In the genomic region with DNA sequence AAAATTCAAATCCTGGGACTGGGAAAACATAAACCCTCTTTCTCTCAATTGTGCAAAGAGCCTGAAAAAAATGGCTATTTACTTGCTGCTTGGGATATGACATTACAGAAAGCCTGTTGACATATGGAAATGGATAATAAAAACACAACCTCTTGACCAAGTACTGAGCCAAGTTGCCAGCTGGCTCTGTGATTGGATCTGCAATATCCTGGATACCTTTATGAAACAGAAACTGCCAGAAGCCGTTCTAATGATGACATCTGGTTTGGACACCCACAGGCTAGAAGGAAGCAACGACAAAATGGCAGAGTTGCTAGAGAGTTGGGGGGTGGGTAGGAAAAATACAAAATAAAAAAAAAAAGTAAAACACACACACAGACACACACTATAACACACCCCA, we compare ENCODE assay signal across 24 cellular contexts.
DNase-seq lines count a peak whose midpoint lies in the region; ATAC-seq and TF ChIP-seq lines count a peak whose summit lies in the region.
"Had no signal": no experiment of that assay in that cellular context is flagged by ENCODE, and none has a peak within 500 bp of the region (broad histone marks: within the 10 kb centered on the region; RNA-seq: fewer than 3 reads in every experiment).

No MANE protein-coding gene starts in this region.

- H2BK15ac ChIP-seq in IMR-90 (ENCODE audit: low read depth, low read length), result no peak overlapping the region
- no peak overlapping the region for H2BK15ac ChIP-seq in neuronal stem cell (ENCODE audit: low read length)

- H2AK5ac ChIP-seq in IMR-90 (ENCODE audit: low read depth, low read length) (no peak overlapping the region), neuronal stem cell (ENCODE audit: low read depth, low read length) (no peak overlapping the region)

- WGBS in IMR-90 (ENCODE audit: extremely low coverage in 2 of 2, insufficient read length in 1 of 2), 2 experiments, result no CpG with 5 or more reads among the region's 2 CpGs
- 18% methylated on average over 2 of the region's 2 CpGs for WGBS in SK-N-SH (ENCODE audit: low lambda C conversion rate)
- no CpG with 5 or more reads among the region's 2 CpGs for WGBS in neuronal stem cell (ENCODE audit: extremely low coverage in 2 of 2, insufficient read length in 2 of 2, insufficient replicate concordance in 1 of 2), 2 donors

- H4K8ac ChIP-seq in IMR-90 (ENCODE audit: low read depth in 2 of 2, low read length in 2 of 2) (no peak overlapping the region), neuronal stem cell (ENCODE audit: low read depth, low read length) (no peak overlapping the region)

- H3K79me2 ChIP-seq in SK-N-SH (ENCODE audit: insufficient read depth), result no peaks in the 10 kb centered on the region

- TF ChIP-seq RAD21 in IMR-90 (IDR thresholded peaks at IDR 0.05; ENCODE audit: low read length), result no peak
- TF ChIP-seq RAD21 in SK-N-SH (IDR thresholded peaks at IDR 0.05; ENCODE audit: low read length), result no peak

- H3K27me3 ChIP-seq in IMR-90 (ENCODE audit: control insufficient read depth, insufficient read depth, low read length), result no peaks in the 10 kb centered on the region
- H3K27me3 ChIP-seq in SK-N-SH (ENCODE audit: insufficient read depth), result no peaks in the 10 kb centered on the region
- no peaks in the 10 kb centered on the region for H3K27me3 ChIP-seq in neuronal stem cell (ENCODE audit: control insufficient read depth in 3 of 3, insufficient read depth in 3 of 3, low read depth in 1 of 3, low read length in 3 of 3)
- H3K27me3 ChIP-seq: BLaER1 treated with 17β-estradiol and CSF1 and Interleukin-3, amounts not matched to agents 10 nM and 100 nM; esophagus squamous epithelium; sigmoid colon; SJCRH30 had no signal

- no peaks in the 10 kb centered on the region for H3K4me1 ChIP-seq in IMR-90 (ENCODE audit: control insufficient read depth, insufficient read depth, low read length)
- H3K4me1 ChIP-seq in SK-N-SH (ENCODE audit: control insufficient read depth in 1 of 2, insufficient read depth in 2 of 2, low read depth in 1 of 2, low read length in 1 of 2), result no peaks in the 10 kb centered on the region; a peak in 2 of 4 replicates
- no peaks in the 10 kb centered on the region for H3K4me1 ChIP-seq in neuronal stem cell (ENCODE audit: control insufficient read depth in 2 of 2, insufficient read depth in 1 of 2, low read depth in 1 of 2, low read length in 2 of 2)
- H3K4me1 ChIP-seq: BLaER1 treated with 17β-estradiol and CSF1 and Interleukin-3, amounts not matched to agents 10 nM and 100 nM; esophagus squamous epithelium; sigmoid colon had no signal

- H3K79me1 ChIP-seq in IMR-90 (ENCODE audit: low read depth in 1 of 2, low read length in 2 of 2), result no peaks in the 10 kb centered on the region
- no peaks in the 10 kb centered on the region for H3K79me1 ChIP-seq in neuronal stem cell (ENCODE audit: low read depth, low read length)

- H3K18ac ChIP-seq in IMR-90 (ENCODE audit: low read depth, low read length) (no peak overlapping the region), neuronal stem cell (ENCODE audit: low read length) (no peak overlapping the region)

- H3K9ac ChIP-seq in IMR-90 (ENCODE audit: low read depth, low read length) (no peak overlapping the region), SK-N-SH (no peak overlapping the region), neuronal stem cell (ENCODE audit: low read depth, low read length, poor library complexity) (no peak overlapping the region)
- H3K9ac ChIP-seq: BLaER1 treated with 17β-estradiol and CSF1 and Interleukin-3, amounts not matched to agents 10 nM and 100 nM had no signal

- no peaks in the 10 kb centered on the region for H3F3A ChIP-seq in SK-N-SH (replicated peaks; ENCODE audit: insufficient read depth)

- TF ChIP-seq EP300 in SK-N-SH (IDR thresholded peaks at IDR 0.05; ENCODE audit: borderline replicate concordance in 1 of 2, low read depth in 1 of 2, low read length in 1 of 2), result peak in 1 of 2 experiments; percentile 68; a peak in 1 of 4 replicates

- H3K56ac ChIP-seq in IMR-90 (ENCODE audit: extremely low read depth, insufficient read depth, low read length), result no peak overlapping the region

- no peak overlapping the region for H4K91ac ChIP-seq in IMR-90 (ENCODE audit: insufficient read depth, low read depth, low read length)
- no peak overlapping the region for H4K91ac ChIP-seq in neuronal stem cell (ENCODE audit: low read depth, low read length, poor library complexity)

- no peak for TF ChIP-seq CTCF in IMR-90 (conservative IDR thresholded peaks at IDR 0.05; ENCODE audit: low read depth, low read length)
- TF ChIP-seq CTCF in SK-N-SH (IDR thresholded peaks at IDR 0.05), result no peak

- no peak overlapping the region for H2AK9ac ChIP-seq in IMR-90 (replicated peaks; ENCODE audit: low read depth, low read length, poor library complexity)

- no peak overlapping the region for H2BK120ac ChIP-seq in IMR-90 (ENCODE audit: low read depth, low read length)
- H2BK120ac ChIP-seq in neuronal stem cell (ENCODE audit: low read depth, low read length), result no peak overlapping the region

- no peak overlapping the region for H2BK5ac ChIP-seq in IMR-90 (ENCODE audit: low read depth, low read length, poor library complexity, severe bottlenecking)
- no peak overlapping the region for H2BK5ac ChIP-seq in neuronal stem cell (ENCODE audit: low read length)

- H3K9me1 ChIP-seq in IMR-90 (ENCODE audit: insufficient read depth, low read length), result no peaks in the 10 kb centered on the region

- H3K23ac ChIP-seq in IMR-90 (ENCODE audit: low read depth, low read length) (no peak overlapping the region), neuronal stem cell (ENCODE audit: low read depth, low read length, poor library complexity) (no peak overlapping the region)

- H3K4me3 ChIP-seq in IMR-90 (ENCODE audit: insufficient read depth, low read depth, low read length) (no peak overlapping the region), SK-N-SH (ENCODE audit: low read depth in 2 of 2, low read length in 1 of 2) (no peak overlapping the region), neuronal stem cell (ENCODE audit: low read length in 2 of 2) (no peak overlapping the region)
- H3K4me3 ChIP-seq: BLaER1 treated with 17β-estradiol and CSF1 and Interleukin-3, amounts not matched to agents 10 nM and 100 nM; dorsolateral prefrontal cortex; esophagus squamous epithelium; lung; sigmoid colon; SJCRH30 had no signal

- intact Hi-C loops in IMR-90 (cut with micrococcal nuclease), result no loop called here

- no peak overlapping the region for H2AFZ ChIP-seq in IMR-90 (replicated peaks; ENCODE audit: low read length, poor library complexity)
- H2AFZ ChIP-seq in SK-N-SH (ENCODE audit: low read depth), result no peak overlapping the region; the same call in 1 of the 2 replicates
- peak overlapping the region; percentile 41 for H2AFZ ChIP-seq in neuronal stem cell (ENCODE audit: low read length)

- in situ Hi-C loops in IMR-90 (cut with MboI; ENCODE audit: low sequenced_read_pairs), result no loop called here

- no peak for ATAC-seq in IMR-90 (ENCODE audit: low read depth)
- no peak for ATAC-seq in GM21447 (IDR thresholded peaks at IDR 0.05; ENCODE audit: unreplicated experiment)
- ATAC-seq: natural killer cell, T-cell had no signal

- H3K14ac ChIP-seq in IMR-90 (replicated peaks; ENCODE audit: low read depth, low read length) (no peak overlapping the region), neuronal stem cell (ENCODE audit: low read length) (no peak overlapping the region)

- H2BK12ac ChIP-seq in neuronal stem cell (ENCODE audit: low read length), result no peak overlapping the region

- no peaks in the 10 kb centered on the region for H4K20me1 ChIP-seq in IMR-90 (ENCODE audit: insufficient read depth, low read length)
- no peaks in the 10 kb centered on the region for H4K20me1 ChIP-seq in SK-N-SH (ENCODE audit: insufficient read depth)
- H4K20me1 ChIP-seq: BLaER1 treated with 17β-estradiol and CSF1 and Interleukin-3, amounts not matched to agents 10 nM and 100 nM had no signal

- H2BK20ac ChIP-seq in IMR-90 (ENCODE audit: low read depth, low read length), result no peak overlapping the region

- peak overlapping the region; percentile 12; the same call in 1 of the 2 replicates for H3K4me2 ChIP-seq in IMR-90 (ENCODE audit: low read depth, low read length)
- no peak overlapping the region for H3K4me2 ChIP-seq in SK-N-SH
- no peak overlapping the region for H3K4me2 ChIP-seq in neuronal stem cell (ENCODE audit: insufficient read depth, low read length, poor library complexity, severe bottlenecking)
- H3K4me2 ChIP-seq: BLaER1 treated with 17β-estradiol and CSF1 and Interleukin-3, amounts not matched to agents 10 nM and 100 nM had no signal

- CTCF ChIA-PET in IMR-90 (lab: Yijun Ruan, JAX) (no interaction called here), SK-N-SH (lab: Yijun Ruan, JAX) (interaction anchor here (0.6 kb wide), 1 partner anchor 194 kb away, joined by 4 read pairs; no protein-coding TSS in a partner anchor)

- H3K36me3 ChIP-seq in IMR-90 (ENCODE audit: control insufficient read depth, insufficient read depth, low read length), result no peaks in the 10 kb centered on the region
- no peaks in the 10 kb centered on the region for H3K36me3 ChIP-seq in SK-N-SH (replicated peaks in 1 of 2; ENCODE audit: control insufficient read depth in 1 of 2, insufficient read depth in 2 of 2, low read length in 1 of 2)
- no peaks in the 10 kb centered on the region for H3K36me3 ChIP-seq in neuronal stem cell (replicated peaks in 1 of 2; ENCODE audit: control insufficient read depth in 2 of 2, insufficient read depth in 2 of 2, low read length in 2 of 2)
- H3K36me3 ChIP-seq: BLaER1 treated with 17β-estradiol and CSF1 and Interleukin-3, amounts not matched to agents 10 nM and 100 nM; esophagus squamous epithelium; sigmoid colon; SJCRH30 had no signal

- DNase-seq in IMR-90 (no peak), NCI-H2171 (lab: John Stamatoyannopoulos, UW) (peak; percentile 48), SK-N-SH (peak; percentile 49), neuronal stem cell (ENCODE audit: low spot score) (no peak), NCI-H748 (lab: John Stamatoyannopoulos, UW; ENCODE audit: unreplicated experiment) (no peak)
- DNase-seq in stimulated activated CD4-positive, alpha-beta T cell treated with anti-CD3 and anti-CD28 coated beads, Interleukin-12 subunit alpha, Interleukin-12 subunit beta, amount 100 ng/mL, for 4 hours, result no peak
- DNase-seq: activated CD4-positive, alpha-beta T cell treated with anti-CD3 and anti-CD28 coated beads, Interleukin-2, amount 10 ng/mL, durations not matched to agents 7 days and 5 days; amniotic stem cell; cerebellar nuclear complex; COR-L47; dorsolateral prefrontal cortex; esophagus squamous epithelium; foreskin melanocyte; kidney glomerular epithelial cell; natural killer cell; NCI-H2081 treated with DMSO at 0.1 percent for 48 hours; NCI-H526; sigmoid colon; SJCRH30; stimulated activated CD4-positive, alpha-beta T cell treated with anti-CD3 and anti-CD28 coated beads, Interleukin-4, amount 100 ng/mL, for 24 hours; T-cell had no signal

- no peak overlapping the region for H3K27ac ChIP-seq in IMR-90 (ENCODE audit: insufficient read depth, low read length)
- peak overlapping the region in 1 of 2 experiments; percentile 58; a peak in 1 of 4 replicates for H3K27ac ChIP-seq in SK-N-SH (ENCODE audit: low read depth in 2 of 2, low read length in 1 of 2)
- H3K27ac ChIP-seq in neuronal stem cell (replicated peaks; ENCODE audit: low read length), result no peak overlapping the region
- H3K27ac ChIP-seq: BLaER1 treated with 17β-estradiol and CSF1 and Interleukin-3, amounts not matched to agents 10 nM and 100 nM; dorsolateral prefrontal cortex; esophagus squamous epithelium; sigmoid colon; SJCRH30 had no signal

- no peaks in the 10 kb centered on the region for H3K9me2 ChIP-seq in SK-N-SH

- H4K5ac ChIP-seq in IMR-90 (ENCODE audit: low read depth, low read length), result no peak overlapping the region

- H3K9me3 ChIP-seq in IMR-90 (ENCODE audit: control insufficient read depth, insufficient read depth, low read length), result no peaks in the 10 kb centered on the region
- H3K9me3 ChIP-seq in SK-N-SH, result no peaks in the 10 kb centered on the region
- H3K9me3 ChIP-seq in neuronal stem cell (replicated peaks in 1 of 2; ENCODE audit: control insufficient read depth in 2 of 2, insufficient read depth in 1 of 2, low read depth in 1 of 2, low read length in 2 of 2), result no peaks in the 10 kb centered on the region
- H3K9me3 ChIP-seq: BLaER1 treated with 17β-estradiol and CSF1 and Interleukin-3, amounts not matched to agents 10 nM and 100 nM; esophagus squamous epithelium; sigmoid colon; SJCRH30 had no signal

- no peak overlapping the region for H3K4ac ChIP-seq in IMR-90 (ENCODE audit: low read depth, low read length)
- H3K4ac ChIP-seq in neuronal stem cell (ENCODE audit: low read length), result no peak overlapping the region

- TF ChIP-seq POLR2A in IMR-90 (IDR thresholded peaks at IDR 0.05; ENCODE audit: low read depth, low read length), result no peak

- POLR2A ChIA-PET in IMR-90 (lab: Charles Lee; ENCODE audit: unreplicated experiment), result no interaction called here
- POLR2A ChIA-PET in SK-N-SH (lab: Yijun Ruan, JAX), result no interaction called here

- dilution Hi-C loops in IMR-90 (cut with HindIII; ENCODE audit: low sequenced_read_pairs, unreplicated experiment), result no loop called here

- BruUV-seq in IMR-90 (replicated peaks; lab: Mats Ljungman, UMichigan), result no TSS peak

Comparison
In these comparisons a context has a peak if more than half of its experiments do, and no peak if none do; other contexts are left out.
1. DNase-seq: peak in NCI-H2171 (single experiment) and SK-N-SH (single experiment); none in IMR-90 (single experiment), neuronal stem cell (single experiment), NCI-H748 (single experiment) and stimulated activated CD4-positive, alpha-beta T cell treated with anti-CD3 and anti-CD28 coated beads, Interleukin-12 subunit alpha, Interleukin-12 subunit beta, amount 100 ng/mL, for 4 hours (single experiment).